Comparison of ENCODE assay signal across 30 cellular contexts in genomic region chr6:169491482-169491881, GRCh38.
"Had no signal": no experiment of that assay in that cellular context is flagged by ENCODE, and none has a peak within 500 bp of the region (broad histone marks: within the 10 kb centered on the region; RNA-seq: fewer than 3 reads in every experiment).

No MANE protein-coding gene starts in this region.

- H3K9me3 ChIP-seq: adrenal gland had no signal

- H3K4me3 ChIP-seq: adrenal gland, ascending aorta, cardiac muscle cell had no signal

- H3K36me3 ChIP-seq: adrenal gland, ascending aorta, cardiac muscle cell had no signal

- H3K27me3 ChIP-seq: adrenal gland, ascending aorta, cardiac muscle cell had no signal

- H3K27ac ChIP-seq: adrenal gland, cardiac muscle cell, VCaP had no signal

- DNase-seq: activated B cell treated with CpG ODN at 0.5 μM for 24 hours; activated CD4-positive, alpha-beta memory T cell treated with anti-CD3 and anti-CD28 coated beads for 36 hours; activated CD4-positive, alpha-beta T cell treated with anti-CD3 and anti-CD28 coated beads for 4 hours; activated CD4-positive, alpha-beta T cell treated with anti-CD3 and anti-CD28 coated beads, Interleukin-2, amount 10 ng/mL, durations not matched to agents 24 days and 14 days; activated CD4-positive, alpha-beta T cell treated with anti-CD3 and anti-CD28 coated beads, Interleukin-2, amount 50 U/mL, for 1 hour; activated CD4-positive, alpha-beta T cell treated with anti-CD3 and anti-CD28 coated beads, Interleukin-2, amount 50 U/mL, for 4 hours; activated CD4-positive, CD25-positive, alpha-beta regulatory T cell treated with anti-CD3 and anti-CD28 coated beads, Interleukin-2, amount 50 U/mL, for 72 hours; activated CD8-positive, alpha-beta memory T cell treated with anti-CD3 and anti-CD28 coated beads, Interleukin-2, amount 50 U/mL, for 4 hours; activated CD8-positive, alpha-beta T cell treated with anti-CD3 and anti-CD28 coated beads for 36 hours; activated effector memory CD4-positive, alpha-beta T cell treated with anti-CD3 and anti-CD28 coated beads, Interleukin-2, amount 50 U/mL, for 16 hours; activated gamma-delta T cell treated with Interleukin-2 at 50 U/mL for 16 hours; activated naive CD4-positive, alpha-beta T cell; activated naive CD4-positive, alpha-beta T cell treated with anti-CD3 and anti-CD28 coated beads for 36 hours; activated naive CD4-positive, alpha-beta T cell treated with anti-CD3 and anti-CD28 coated beads, Interleukin-2, amount 50 U/mL, for 16 hours; activated naive CD8-positive, alpha-beta T cell treated with anti-CD3 and anti-CD28 coated beads for 36 hours; activated T-cell treated with anti-CD3 and anti-CD28 coated beads for 4 hours; activated T-cell treated with anti-CD3 and anti-CD28 coated beads, Interleukin-2, amount 50 U/mL, for 1 hour; activated T-cell treated with anti-CD3 and anti-CD28 coated beads, Interleukin-2, amount 50 U/mL, for 4 hours; activated T-cell treated with anti-CD3 and anti-CD28 coated beads, Interleukin-2, amount 50 U/mL, for 72 hours; adrenal gland; amygdala; anterior cingulate cortex; caudate nucleus; cerebellar nuclear complex; T-helper 1 cell; T-helper 2 cell; T-helper 9 cell had no signal
